Comparison of ENCODE assay signal across 29 cellular contexts in the genomic region with DNA sequence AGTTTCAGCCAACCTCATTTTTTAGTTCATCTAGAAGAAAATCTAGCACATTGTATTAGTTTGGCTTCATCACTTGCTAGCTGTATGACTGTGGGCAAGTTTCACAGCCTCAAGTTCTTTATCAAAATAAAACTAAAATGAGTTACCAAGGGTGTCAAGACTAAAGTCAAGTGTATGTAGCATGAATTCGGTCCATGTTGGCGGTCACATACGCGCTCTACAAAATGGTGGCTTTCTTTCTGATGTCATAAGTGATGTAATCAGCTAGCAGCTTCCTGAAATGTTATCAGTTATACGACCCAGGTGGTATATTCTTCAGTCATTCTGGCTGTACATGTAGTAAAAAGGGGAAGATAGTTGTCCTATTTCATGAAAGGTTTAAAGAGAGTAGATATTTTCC.
"Had no signal": no experiment of that assay in that cellular context is flagged by ENCODE, and none has a peak within 500 bp of the region (broad histone marks: within the 10 kb centered on the region; RNA-seq: fewer than 3 reads in every experiment).

No MANE protein-coding gene starts in this region.

- DNase-seq: activated CD4-positive, alpha-beta memory T cell treated with anti-CD3 and anti-CD28 coated beads for 36 hours; activated CD4-positive, alpha-beta T cell treated with anti-CD3 and anti-CD28 coated beads, Interleukin-2, amount 10 ng/mL, durations not matched to agents 24 days and 14 days; activated CD4-positive, CD25-positive, alpha-beta regulatory T cell treated with anti-CD3 and anti-CD28 coated beads, Interleukin-2, amount 50 U/mL, for 72 hours; activated CD8-positive, alpha-beta memory T cell treated with anti-CD3 and anti-CD28 coated beads, Interleukin-2, amount 50 U/mL, for 48 hours; activated T-cell treated with anti-CD3 and anti-CD28 coated beads, Interleukin-2, amount 50 U/mL, for 24 hours; central memory CD4-positive, alpha-beta T cell; foreskin melanocyte; islet precursor cell; left ventricle myocardium inferior; mesendoderm; mucosa of descending colon; naive B cell; nephron progenitor cell; small intestine; stimulated activated CD4-positive, alpha-beta T cell treated with anti-CD3 and anti-CD28 coated beads, Interleukin-1b, Interleukin-23, amount 100 ng/mL, for 48 hours; stimulated activated CD4-positive, alpha-beta T cell treated with anti-CD3 and anti-CD28 coated beads, Interleukin-4, amount 100 ng/mL, for 4 hours; stimulated activated CD8-positive, alpha-beta memory T cell treated with anti-CD3 and anti-CD28 coated beads, Interleukin-4, amount 100 ng/mL, for 48 hours; stimulated activated naive CD8-positive, alpha-beta T cell treated with anti-CD3 and anti-CD28 coated beads, Interleukin-15, amount 100 ng/mL, for 72 hours; T-helper 2 cell had no signal

- H3K27me3 ChIP-seq: breast epithelium, neutrophil, suprapubic skin, tibial nerve had no signal

- H3K4me1 ChIP-seq: breast epithelium, left ventricle myocardium inferior, suprapubic skin had no signal

- H3K36me3 ChIP-seq: breast epithelium had no signal

- H3K27me3 Mint-ChIP-seq: activated CD4-positive, alpha-beta memory T cell treated with anti-CD3 and anti-CD28 coated beads for 36 hours; activated CD4-positive, alpha-beta T cell treated with anti-CD3 and anti-CD28 coated beads, Interleukin-2, amount 10 ng/mL, durations not matched to agents 24 days and 14 days; activated naive CD4-positive, alpha-beta T cell treated with anti-CD3 and anti-CD28 coated beads, Interleukin-2, amount 50 U/mL, for 24 hours; activated T-cell treated with anti-CD3 and anti-CD28 coated beads, Interleukin-2, amount 50 U/mL, for 24 hours; naive B cell; stimulated activated memory B cell treated with anti-CD40 and anti-IgM and Interleukin-4, amounts not matched to agents 10 μg/mL and 1 μg/mL and 100 μg/mL, for 72 hours; stimulated activated naive CD8-positive, alpha-beta T cell treated with anti-CD3 and anti-CD28 coated beads, Interleukin-15, amount 100 ng/mL, for 72 hours had no signal

- ATAC-seq: mucosa of descending colon; sciatic nerve; stimulated activated memory B cell treated with anti-CD40 and anti-IgM and Interleukin-4, amounts not matched to agents 10 μg/mL and 1 μg/mL and 100 μg/mL, for 72 hours; stimulated activated naive CD8-positive, alpha-beta T cell treated with anti-CD3 and anti-CD28 coated beads, Interleukin-15, amount 100 ng/mL, for 72 hours had no signal

- H3K9me3 ChIP-seq: breast epithelium, left ventricle myocardium inferior, mucosa of descending colon, neutrophil, suprapubic skin, tibial nerve had no signal

- H3K27ac Mint-ChIP-seq: activated CD4-positive, alpha-beta memory T cell treated with anti-CD3 and anti-CD28 coated beads for 36 hours; activated CD4-positive, alpha-beta T cell treated with anti-CD3 and anti-CD28 coated beads, Interleukin-2, amount 10 ng/mL, durations not matched to agents 24 days and 14 days; activated naive CD4-positive, alpha-beta T cell treated with anti-CD3 and anti-CD28 coated beads, Interleukin-2, amount 50 U/mL, for 24 hours; activated T-cell treated with anti-CD3 and anti-CD28 coated beads, Interleukin-2, amount 50 U/mL, for 24 hours; activated T-helper 2 cell treated with anti-CD3 and anti-CD28 coated beads, Interferon-gamma antibody, Interleukin-2, Interleukin-4, amounts not matched to agents 10 μg/mL and 5 μg/mL and 100 μg/mL, durations not matched to agents 14 hours and 24 hours and 36 hours; naive B cell; stimulated activated memory B cell treated with anti-CD40 and anti-IgM and Interleukin-4, amounts not matched to agents 10 μg/mL and 1 μg/mL and 100 μg/mL, for 72 hours had no signal

- H3K4me1 Mint-ChIP-seq: activated naive CD4-positive, alpha-beta T cell treated with anti-CD3 and anti-CD28 coated beads, Interleukin-2, amount 50 U/mL, for 24 hours; naive B cell; stimulated activated memory B cell treated with anti-CD40 and anti-IgM and Interleukin-4, amounts not matched to agents 10 μg/mL and 1 μg/mL and 100 μg/mL, for 72 hours; stimulated activated naive CD8-positive, alpha-beta T cell treated with anti-CD3 and anti-CD28 coated beads, Interleukin-15, amount 100 ng/mL, for 72 hours had no signal

- FAIRE-seq: endothelial cell of umbilical vein, small intestine had no signal

- H3K27ac ChIP-seq: breast epithelium, left ventricle myocardium inferior, neutrophil, suprapubic skin, tibial nerve had no signal

- H3K4me3 Mint-ChIP-seq: activated CD4-positive, alpha-beta memory T cell treated with anti-CD3 and anti-CD28 coated beads for 36 hours; activated CD4-positive, alpha-beta T cell treated with anti-CD3 and anti-CD28 coated beads, Interleukin-2, amount 10 ng/mL, durations not matched to agents 24 days and 14 days; activated naive CD4-positive, alpha-beta T cell treated with anti-CD3 and anti-CD28 coated beads, Interleukin-2, amount 50 U/mL, for 24 hours; activated T-cell treated with anti-CD3 and anti-CD28 coated beads, Interleukin-2, amount 50 U/mL, for 24 hours; naive B cell; nephron progenitor cell; stimulated activated memory B cell treated with anti-CD40 and anti-IgM and Interleukin-4, amounts not matched to agents 10 μg/mL and 1 μg/mL and 100 μg/mL, for 72 hours; stimulated activated naive CD8-positive, alpha-beta T cell treated with anti-CD3 and anti-CD28 coated beads, Interleukin-15, amount 100 ng/mL, for 72 hours had no signal

- H3K9me3 Mint-ChIP-seq: activated CD4-positive, alpha-beta memory T cell treated with anti-CD3 and anti-CD28 coated beads for 36 hours; activated CD4-positive, alpha-beta T cell treated with anti-CD3 and anti-CD28 coated beads, Interleukin-2, amount 10 ng/mL, durations not matched to agents 24 days and 14 days; activated naive CD4-positive, alpha-beta T cell treated with anti-CD3 and anti-CD28 coated beads, Interleukin-2, amount 50 U/mL, for 24 hours; activated T-cell treated with anti-CD3 and anti-CD28 coated beads, Interleukin-2, amount 50 U/mL, for 24 hours; activated T-helper 2 cell treated with anti-CD3 and anti-CD28 coated beads, Interferon-gamma antibody, Interleukin-2, Interleukin-4, amounts not matched to agents 10 μg/mL and 5 μg/mL and 100 μg/mL, durations not matched to agents 14 hours and 24 hours and 36 hours; naive B cell; nephron progenitor cell; stimulated activated memory B cell treated with anti-CD40 and anti-IgM and Interleukin-4, amounts not matched to agents 10 μg/mL and 1 μg/mL and 100 μg/mL, for 72 hours; stimulated activated naive CD8-positive, alpha-beta T cell treated with anti-CD3 and anti-CD28 coated beads, Interleukin-15, amount 100 ng/mL, for 72 hours had no signal

- H3K4me3 ChIP-seq: breast epithelium, left ventricle myocardium inferior, lung, mucosa of descending colon, suprapubic skin, tibial nerve had no signal
